ENCODE assay signal across 17 cellular contexts in the genomic region with DNA sequence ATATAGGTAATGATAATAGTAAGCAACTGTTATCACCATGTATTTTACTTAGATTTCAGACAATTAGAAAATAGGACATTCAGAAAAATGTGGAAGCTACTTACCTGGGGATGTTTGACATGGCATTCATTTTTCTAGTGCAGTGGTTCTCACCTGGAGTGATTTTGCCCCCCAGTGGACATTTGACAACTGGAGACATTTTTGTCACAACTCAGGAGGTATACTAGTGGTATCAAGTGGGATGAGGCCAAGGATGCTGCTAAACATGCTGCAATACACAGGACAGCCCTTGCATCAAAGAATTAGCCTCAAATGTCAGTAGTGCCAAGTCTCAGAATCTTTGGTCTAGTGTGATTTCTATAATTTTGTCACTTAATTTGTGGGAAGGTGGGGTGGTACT. TPM values are rescaled to one million over a fixed set of nuclear protein-coding genes. Genes with fewer than 3 reads are reported as not detected.
A peak's percentile ranks its signal among the peaks of the same experiment; 100 is the strongest.
DNase-seq lines count a peak whose midpoint lies in the region; ATAC-seq, FAIRE-seq and TF ChIP-seq lines count a peak whose summit lies in the region.
"Had no signal": no experiment of that assay in that cellular context is flagged by ENCODE, and none has a peak within 500 bp of the region (broad histone marks: within the 10 kb centered on the region; RNA-seq: fewer than 3 reads in every experiment).

No MANE protein-coding gene starts in this region.

- H3K4me1 Mint-ChIP-seq in stimulated activated naive CD8-positive, alpha-beta T cell treated with anti-CD3 and anti-CD28 coated beads, Interleukin-15, amount 100 ng/mL, for 72 hours, result peaks cover 6% of the 10 kb centered on the region
- H3K4me1 Mint-ChIP-seq: activated CD8-positive, alpha-beta memory T cell treated with anti-CD3 and anti-CD28 coated beads, Interleukin-2, amount 10 ng/mL, durations not matched to agents 7 days and 5 days had no signal

- peak; percentile 55 for ATAC-seq in stimulated activated naive CD8-positive, alpha-beta T cell treated with anti-CD3 and anti-CD28 coated beads, Interleukin-15, amount 100 ng/mL, for 72 hours
- ATAC-seq in stimulated activated naive CD8-positive, alpha-beta T cell treated with anti-CD3 and anti-CD28 coated beads, Interleukin-15, Interleukin-2, amounts not matched to agents 100 U/mL and 50 U/mL, for 24 hours, result no peak
- ATAC-seq in HG02642 (IDR thresholded peaks at IDR 0.05; ENCODE audit: poor library complexity, unreplicated experiment) (no peak), HG03520 (IDR thresholded peaks at IDR 0.05; ENCODE audit: unreplicated experiment) (no peak)
- ATAC-seq: activated CD8-positive, alpha-beta memory T cell treated with anti-CD3 and anti-CD28 coated beads, Interleukin-2, amount 10 ng/mL, durations not matched to agents 7 days and 5 days; left cardiac atrium had no signal

- FAIRE-seq in bronchial epithelial cell (lab: Jason Lieb, UNC), result no peak
- FAIRE-seq: TTC549 had no signal

- H3K9me3 Mint-ChIP-seq in stimulated activated naive CD8-positive, alpha-beta T cell treated with anti-CD3 and anti-CD28 coated beads, Interleukin-15, amount 100 ng/mL, for 72 hours, result no peaks in the 10 kb centered on the region
- H3K9me3 Mint-ChIP-seq: activated naive CD4-positive, alpha-beta T cell treated with anti-CD3 and anti-CD28 coated beads, Interleukin-2, amount 50 U/mL, for 24 hours had no signal

- peak; percentile 5; the same call in 1 of the 2 replicates for TF ChIP-seq CTCF in LNCaP clone FGC (IDR thresholded peaks at IDR 0.05; ENCODE audit: control insufficient read depth, extremely low read depth, insufficient read depth)
- TF ChIP-seq CTCF in bronchial epithelial cell (IDR thresholded peaks at IDR 0.05; ENCODE audit: insufficient read depth, low read length, severe bottlenecking), result no peak

- no peak overlapping the region for H3K4me3 Mint-ChIP-seq in stimulated activated naive CD8-positive, alpha-beta T cell treated with anti-CD3 and anti-CD28 coated beads, Interleukin-15, amount 100 ng/mL, for 72 hours
- H3K4me3 Mint-ChIP-seq: activated CD8-positive, alpha-beta memory T cell treated with anti-CD3 and anti-CD28 coated beads, Interleukin-2, amount 10 ng/mL, durations not matched to agents 7 days and 5 days; activated naive CD4-positive, alpha-beta T cell treated with anti-CD3 and anti-CD28 coated beads, Interleukin-2, amount 50 U/mL, for 24 hours had no signal

- no peak for DNase-seq in stimulated activated naive CD8-positive, alpha-beta T cell treated with anti-CD3 and anti-CD28 coated beads, Interleukin-15, amount 100 ng/mL, for 72 hours
- DNase-seq in stimulated activated naive CD8-positive, alpha-beta T cell treated with anti-CD3 and anti-CD28 coated beads, Interleukin-15, Interleukin-2, amounts not matched to agents 100 U/mL and 50 U/mL, for 24 hours, result no peak
- DNase-seq in LNCaP clone FGC (ENCODE audit: low read depth) (no peak), bronchial epithelial cell (ENCODE audit: low read depth) (peak; percentile 5), HPDE6-E6E7 (ENCODE audit: extremely low spot score) (no peak)
- DNase-seq in activated CD8-positive, alpha-beta memory T cell treated with anti-CD3 and anti-CD28 coated beads, Interleukin-2, amount 50 U/mL, for 48 hours, result no peak
- DNase-seq: activated CD8-positive, alpha-beta memory T cell treated with anti-CD3 and anti-CD28 coated beads, Interleukin-2, amount 10 ng/mL, durations not matched to agents 7 days and 5 days; HCEC 1CT; left cardiac atrium; NCI-H1417 treated with DMSO at 0.1 percent for 48 hours; SJCRH30; stimulated activated CD4-positive, alpha-beta T cell treated with anti-CD3 and anti-CD28 coated beads, Interleukin-1b, Interleukin-23, amount 100 ng/mL, for 48 hours had no signal

- H3K27me3 ChIP-seq in bronchial epithelial cell (ENCODE audit: control insufficient read depth, insufficient read depth, low read length), result no peaks in the 10 kb centered on the region
- H3K27me3 ChIP-seq: cardiac muscle cell, SJCRH30 had no signal

- H3K36me3 ChIP-seq in bronchial epithelial cell (ENCODE audit: control insufficient read depth, insufficient read depth, low read length), result peaks cover 2% of the 10 kb centered on the region
- H3K36me3 ChIP-seq: cardiac muscle cell had no signal

- no peaks in the 10 kb centered on the region for H3K27me3 Mint-ChIP-seq in stimulated activated naive CD8-positive, alpha-beta T cell treated with anti-CD3 and anti-CD28 coated beads, Interleukin-15, amount 100 ng/mL, for 72 hours
- H3K27me3 Mint-ChIP-seq: activated CD8-positive, alpha-beta memory T cell treated with anti-CD3 and anti-CD28 coated beads, Interleukin-2, amount 10 ng/mL, durations not matched to agents 7 days and 5 days; activated naive CD4-positive, alpha-beta T cell treated with anti-CD3 and anti-CD28 coated beads, Interleukin-2, amount 50 U/mL, for 24 hours had no signal

- no peak overlapping the region for H3K27ac Mint-ChIP-seq in stimulated activated naive CD8-positive, alpha-beta T cell treated with anti-CD3 and anti-CD28 coated beads, Interleukin-15, amount 100 ng/mL, for 72 hours
- H3K27ac Mint-ChIP-seq: activated CD8-positive, alpha-beta memory T cell treated with anti-CD3 and anti-CD28 coated beads, Interleukin-2, amount 10 ng/mL, durations not matched to agents 7 days and 5 days; activated naive CD4-positive, alpha-beta T cell treated with anti-CD3 and anti-CD28 coated beads, Interleukin-2, amount 50 U/mL, for 24 hours had no signal

- H3K4me3 ChIP-seq in LNCaP clone FGC (ENCODE audit: low read depth, low read length) (no peak overlapping the region), bronchial epithelial cell (ENCODE audit: low read depth, low read length) (no peak overlapping the region)
- H3K4me3 ChIP-seq: cardiac muscle cell, SJCRH30 had no signal

RNA-seq across cellular contexts. Expression of a gene that starts 36.1 kb away (rescaled TPM):
- 29.5 and 31.5 TPM in 2 replicates for total RNA-seq in bronchial epithelial cell
